Comparison of ENCODE assay signal across 8 cellular contexts in genomic region chr11:2305862-2306823, GRCh38. TPM values are rescaled to one million over a fixed set of nuclear protein-coding genes. Genes with fewer than 3 reads are reported as not detected.
DNase-seq lines count a peak whose midpoint lies in the region; ATAC-seq and FAIRE-seq lines count a peak whose summit lies in the region.

No MANE protein-coding gene starts in this region.

- H3K9me2 ChIP-seq in GM23248 (ENCODE audit: insufficient read depth): no peaks in the 10 kb centered on the region

- H4K20me1 ChIP-seq in GM23248 (ENCODE audit: insufficient read depth): no peaks in the 10 kb centered on the region

- in situ Hi-C loops in GM23248 (cut with MboI): loop anchor here (25.0 kb wide), 1 partner anchor 581 kb away; the partner anchor contains the start of gene CDKN1C

- intact Hi-C loops in left cardiac atrium (cut with DNase I): loop anchor here (1.0 to 10.0 kb wide), 3 partner anchors 113 to 219 kb away; no protein-coding TSS in a partner anchor

- H3K4me2 ChIP-seq in GM23248 (ENCODE audit: unreplicated experiment): peak overlapping the region; percentile 67

- peak overlapping the region; percentile 71 for H2AFZ ChIP-seq in GM23248

- 20 to 21% methylated on average over 16 of the region's 16 CpGs for WGBS in GM23248 (ENCODE audit: low coverage in 1 of 2, low lambda C conversion rate in 2 of 2, missing lambda C conversion rate in 2 of 2), 2 experiments
- WGBS in small intestine, 3 donors: 32 to 65% (median 63%) methylated on average over 16 of the region's 16 CpGs

- H3K27me3 ChIP-seq in GM23248 (replicated peaks; ENCODE audit: insufficient read depth): no peaks in the 10 kb centered on the region
- H3K27me3 ChIP-seq in small intestine (ENCODE audit: control insufficient read depth in 2 of 2, insufficient read depth in 2 of 2, low read length in 2 of 2): no peaks in the 10 kb centered on the region

- no peaks in the 10 kb centered on the region for H3K36me3 ChIP-seq in GM23248 (ENCODE audit: low read depth)
- no peaks in the 10 kb centered on the region for H3K36me3 ChIP-seq in small intestine (ENCODE audit: control insufficient read depth in 2 of 2, insufficient read depth in 2 of 2, low read length in 2 of 2)

- H3K9me3 ChIP-seq in GM23248 (ENCODE audit: low read depth): no peaks in the 10 kb centered on the region
- H3K9me3 ChIP-seq in small intestine (ENCODE audit: control insufficient read depth, low read depth): no peaks in the 10 kb centered on the region

- peak overlapping the region; percentile 66 for H3K9ac ChIP-seq in GM23248

- H3K4me1 ChIP-seq in GM23248 (ENCODE audit: insufficient read depth) (peaks cover 12% of the 10 kb centered on the region), small intestine (ENCODE audit: control insufficient read depth in 2 of 2, insufficient read depth in 1 of 2, low read depth in 1 of 2, low read length in 1 of 2) (no peaks in the 10 kb centered on the region)

- no peak for FAIRE-seq in small intestine (lab: Jason Lieb, UNC)

- peak overlapping the region; percentile 74 for H3K27ac ChIP-seq in GM23248
- H3K27ac ChIP-seq in small intestine (ENCODE audit: low read depth in 1 of 2, low read length in 1 of 2): peak overlapping the region; percentile 14 to 84

- H3K79me2 ChIP-seq in GM23248 (ENCODE audit: insufficient read depth): no peaks in the 10 kb centered on the region

- H3K4me3 ChIP-seq in GM23248 (peak overlapping the region; percentile 29; the same call in 1 of the 2 replicates), small intestine (ENCODE audit: low read depth in 1 of 2, low read length in 2 of 2) (no peak overlapping the region)

- peak; percentile 10 to 23 for ATAC-seq in left cardiac atrium
- no peak for ATAC-seq in GM21786 (IDR thresholded peaks at IDR 0.05; ENCODE audit: unreplicated experiment)

- DNase-seq in GM23248 (peak; percentile 73), left cardiac atrium (peak; percentile 70), small intestine (no peak), retina (no peak), GM19240 (ENCODE audit: insufficient read length, low spot score) (no peak), NCI-H1048 (lab: John Stamatoyannopoulos, UW) (no peak)
- DNase-seq in activated T-cell treated with anti-CD3 and anti-CD28 coated beads, Interleukin-2, amount 50 U/mL, for 48 hours: peak; percentile 59 to 62

- no peaks in the 10 kb centered on the region for H3F3A ChIP-seq in GM23248 (ENCODE audit: insufficient read depth)

RNA-seq across cellular contexts. Expression of gene TSPAN32, which starts 4.3 kb away (rescaled TPM):
- not detected in 2 replicates for total RNA-seq in GM23248 (2014; rRNA removed; shearing (Covaris generic))
- polyA plus RNA-seq in GM23248 (2016; fragmentation: Nextera tagmentation; extraction: Ambion mirVana): not detected in 2 replicates
- 10 to 100 TPM; 11.6 to 15.0 TPM for total RNA-seq in left cardiac atrium
- polyA plus RNA-seq in small intestine: under 1 TPM in 1 of 3 donors, not detected in 2; 0.36 TPM

RNA-seq across cellular contexts. Expression of gene C11orf21, which starts 4.4 kb away (rescaled TPM):
- not detected in 2 replicates for total RNA-seq in GM23248 (2014; rRNA removed; shearing (Covaris generic))
- polyA plus RNA-seq in GM23248 (2016; fragmentation: Nextera tagmentation; extraction: Ambion mirVana) (not detected in 2 replicates), small intestine (under 1 TPM in 2 of 3 donors, not detected in 1; 0.22 to 0.58 TPM)
- 10 to 100 TPM in 1 of 2 donors, 1 to 10 TPM in 1; 4.8 to 19.1 TPM for total RNA-seq in left cardiac atrium

RNA-seq across cellular contexts. Expression of gene ASCL2, which starts 35.8 kb away (rescaled TPM):
- total RNA-seq in GM23248 (2014; rRNA removed; shearing (Covaris generic)): not detected in 2 replicates
- polyA plus RNA-seq in GM23248 (2016; fragmentation: Nextera tagmentation; extraction: Ambion mirVana) (not detected in 2 replicates), small intestine (10 to 100 TPM in 1 of 3 donors, 1 to 10 TPM in 1, under 1 TPM in 1; 0.89 to 16.4 (median 2.4) TPM)
- under 1 TPM; 0.39 to 0.50 TPM for total RNA-seq in left cardiac atrium

Comparison
In these comparisons a context has a peak if more than half of its experiments do, and no peak if none do; other contexts are left out.
1. DNase-seq: peak in GM23248 (single experiment), activated T-cell treated with anti-CD3 and anti-CD28 coated beads, Interleukin-2, amount 50 U/mL, for 48 hours (2 of 2) and left cardiac atrium (single experiment); none in small intestine (single experiment), retina (single experiment), GM19240 (single experiment) and NCI-H1048 (single experiment).
2. RNA of gene TSPAN32, which starts 4.3 kb away (total RNA-seq): 11.6 to 15.0 TPM in left cardiac atrium; not detected in GM23248; every median in the first group is over 10 times any median in the second.